In the genomic region with DNA sequence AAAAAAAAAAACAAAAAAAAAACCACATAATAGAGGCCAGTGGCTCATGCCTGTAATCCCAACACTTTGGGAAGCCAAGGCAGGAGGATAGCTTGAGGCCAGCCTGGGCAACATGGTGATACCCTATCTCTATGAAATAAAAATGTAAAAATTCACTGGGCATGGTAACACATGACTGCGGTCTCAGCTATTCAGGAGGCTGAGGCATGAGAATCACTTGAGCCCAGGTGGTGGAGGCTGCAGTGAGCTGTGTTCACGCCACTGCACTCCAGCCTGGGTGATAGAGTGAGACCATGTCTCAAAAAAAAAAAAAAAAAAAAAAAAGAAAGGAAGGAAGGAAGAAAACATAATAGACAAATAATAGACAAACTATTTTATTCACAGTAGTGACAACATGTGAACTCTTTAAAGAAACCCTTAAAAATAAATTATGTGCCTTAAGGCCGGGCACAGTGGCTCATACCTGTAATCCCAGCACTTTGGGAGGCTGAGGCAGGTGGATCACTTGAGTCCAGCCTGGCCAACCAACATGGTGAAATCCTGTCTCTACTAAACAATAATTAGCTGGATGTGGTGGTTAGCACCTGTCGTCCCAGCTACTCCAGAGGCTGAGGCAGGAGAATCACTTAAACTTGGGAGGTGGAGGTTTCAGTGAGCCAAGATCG, we compare ENCODE assay signal across 3 cellular contexts. TPM values are rescaled to one million over a fixed set of nuclear protein-coding genes. Genes with fewer than 3 reads are reported as not detected.
"Had no signal": no experiment of that assay in that cellular context is flagged by ENCODE, and none has a peak within 500 bp of the region (broad histone marks: within the 10 kb centered on the region; RNA-seq: fewer than 3 reads in every experiment).

No MANE protein-coding gene starts in this region.

RNA-seq across cellular contexts. Expression of a gene that starts 11.3 kb away (rescaled TPM):
- total RNA-seq: naive thymus-derived CD8-positive, alpha-beta T cell; natural killer cell treated with Interleukin-12 subunit alpha and Interleukin-12 subunit beta and Interleukin-15 and Interleukin-18, amount 100 ng/mL, for 72 hours; neural crest cell had no signal
